In the genomic region with DNA sequence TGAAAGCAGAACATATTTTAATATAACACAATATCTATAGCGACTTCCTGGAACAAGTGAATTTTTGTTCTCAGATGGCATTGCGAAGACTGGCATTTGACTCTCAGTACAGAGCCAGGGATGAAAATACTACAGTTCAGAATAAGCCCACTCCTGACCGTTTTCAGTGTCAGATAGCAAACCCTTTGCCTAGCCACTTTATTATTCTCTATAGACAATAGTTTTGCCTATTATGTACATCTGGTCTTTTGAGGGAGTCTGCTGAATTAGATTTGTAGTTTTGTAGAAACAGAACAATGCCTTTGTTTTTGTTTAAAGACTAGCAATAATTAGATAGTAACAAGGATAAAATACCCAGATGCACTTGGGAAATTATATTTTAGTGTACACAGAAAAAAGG, we compare ENCODE assay signal across 18 cellular contexts. TPM values are rescaled to one million over a fixed set of nuclear protein-coding genes. Genes with fewer than 3 reads are reported as not detected.
DNase-seq lines count a peak whose midpoint lies in the region; ATAC-seq and TF ChIP-seq lines count a peak whose summit lies in the region.
"Had no signal": no experiment of that assay in that cellular context is flagged by ENCODE, and none has a peak within 500 bp of the region (broad histone marks: within the 10 kb centered on the region; RNA-seq: fewer than 3 reads in every experiment).

No MANE protein-coding gene starts in this region.

- H3K27me3 Mint-ChIP-seq in MCF 10A (ENCODE audit: insufficient read depth, unreplicated experiment) = no peaks in the 10 kb centered on the region
- H3K27me3 Mint-ChIP-seq in activated T-helper 17 cell treated with anti-CD3 and anti-CD28 coated beads, Interleukin-2, amount 50 U/mL, for 72 hours = peaks cover 2% of the 10 kb centered on the region
- H3K27me3 Mint-ChIP-seq: central memory CD8-positive, alpha-beta T cell had no signal

- H3K4me1 ChIP-seq in breast epithelium = peaks cover 0 to 16% of the 10 kb centered on the region in 2 donors
- H3K4me1 ChIP-seq in iPS-20b (ENCODE audit: insufficient read depth, low read length) = peaks cover 12% of the 10 kb centered on the region; the same call in 1 of the 2 replicates

- peaks cover 19% of the 10 kb centered on the region for H3K4me1 Mint-ChIP-seq in MCF 10A (ENCODE audit: insufficient read depth, unreplicated experiment)
- H3K4me1 Mint-ChIP-seq in activated T-helper 17 cell treated with anti-CD3 and anti-CD28 coated beads, Interleukin-2, amount 50 U/mL, for 72 hours = peaks cover 11% of the 10 kb centered on the region

- TF ChIP-seq CTCF in MCF 10A (IDR thresholded peaks at IDR 0.05; ENCODE audit: unreplicated experiment) (no peak), breast epithelium (IDR thresholded peaks at IDR 0.05) (no peak), brain microvascular endothelial cell (IDR thresholded peaks at IDR 0.05; ENCODE audit: low read depth, low read length, missing control alignments) (no peak)

- no peaks in the 10 kb centered on the region for H3K27me3 ChIP-seq in breast epithelium
- no peaks in the 10 kb centered on the region for H3K27me3 ChIP-seq in iPS-20b (ENCODE audit: insufficient read depth, low read length)
- no peaks in the 10 kb centered on the region for H3K27me3 ChIP-seq in brain microvascular endothelial cell (replicated peaks)
- H3K27me3 ChIP-seq: testis had no signal

- no peak for ATAC-seq in activated T-helper 17 cell treated with anti-CD3 and anti-CD28 coated beads, Interleukin-2, amount 50 U/mL, for 72 hours (replicated peaks)
- no peak for ATAC-seq in GM21360 (IDR thresholded peaks at IDR 0.05; ENCODE audit: unreplicated experiment)
- ATAC-seq: left ventricle myocardium superior, Right ventricle myocardium inferior had no signal

- TF ChIP-seq POLR2A in breast epithelium (IDR thresholded peaks at IDR 0.05) = no peak

- no peaks in the 10 kb centered on the region for H3K36me3 ChIP-seq in breast epithelium
- peaks cover 43% of the 10 kb centered on the region for H3K36me3 ChIP-seq in iPS-20b (ENCODE audit: insufficient read depth, low read depth, low read length)
- peaks cover 4% of the 10 kb centered on the region for H3K36me3 ChIP-seq in brain microvascular endothelial cell (replicated peaks)

- intact Hi-C loops in MCF 10A (cut with micrococcal nuclease) (no loop called here), breast epithelium (cut with DNase I; ENCODE audit: low total_unique reads) (no loop called here)

- H3K9me3 Mint-ChIP-seq in MCF 10A (ENCODE audit: unreplicated experiment) = no peaks in the 10 kb centered on the region
- H3K9me3 Mint-ChIP-seq in activated T-helper 17 cell treated with anti-CD3 and anti-CD28 coated beads, Interleukin-2, amount 50 U/mL, for 72 hours = no peaks in the 10 kb centered on the region
- H3K9me3 Mint-ChIP-seq: activated naive CD4-positive, alpha-beta T cell treated with anti-CD3 and anti-CD28 coated beads for 36 hours; central memory CD8-positive, alpha-beta T cell had no signal

- H3K9me3 ChIP-seq in breast epithelium (no peaks in the 10 kb centered on the region), iPS-20b (ENCODE audit: insufficient read depth, low read depth, low read length) (no peaks in the 10 kb centered on the region)
- H3K9me3 ChIP-seq: testis had no signal

- H3K4me3 ChIP-seq in breast epithelium (no peak overlapping the region), iPS-20b (ENCODE audit: low read length) (peak overlapping the region; percentile 98), brain microvascular endothelial cell (ENCODE audit: low read depth, low read length) (no peak overlapping the region)
- H3K4me3 ChIP-seq: testis had no signal

- CTCF ChIA-PET in MCF 10A (lab: Yijun Ruan, JAX) = interaction anchor here (0.6 kb wide), 1 partner anchor 999 kb away, joined by 3 read pairs; no protein-coding TSS in a partner anchor

- TSS peak; percentile 22 for BruUV-seq in MCF 10A (replicated peaks; lab: Mats Ljungman, UMichigan)

- DNase-seq in MCF 10A (ENCODE audit: unreplicated experiment) = no peak
- DNase-seq in breast epithelium (ENCODE audit: low spot score in 2 of 2) = no peak
- no peak for DNase-seq in brain microvascular endothelial cell
- DNase-seq in NCI-H187 treated with DMSO at 0.1 percent for 48 hours (lab: John Stamatoyannopoulos, UW) = no peak
- DNase-seq in stimulated activated CD4-positive, alpha-beta T cell treated with anti-CD3 and anti-CD28 coated beads, Interleukin-4, amount 100 ng/mL, for 1 hour = no peak
- DNase-seq: ACHN; activated naive CD4-positive, alpha-beta T cell treated with anti-CD3 and anti-CD28 coated beads for 36 hours; hippocampal formation; left ventricle myocardium superior; NCI-H146; NCI-H748 treated with DMSO at 0.1 percent for 48 hours; nucleus accumbens; testis had no signal

- no peak overlapping the region for H3K27ac Mint-ChIP-seq in MCF 10A (ENCODE audit: low read depth, unreplicated experiment)
- no peak overlapping the region for H3K27ac Mint-ChIP-seq in activated T-helper 17 cell treated with anti-CD3 and anti-CD28 coated beads, Interleukin-2, amount 50 U/mL, for 72 hours

- H3K4me3 Mint-ChIP-seq in MCF 10A (ENCODE audit: unreplicated experiment) = no peak overlapping the region
- H3K4me3 Mint-ChIP-seq in activated T-helper 17 cell treated with anti-CD3 and anti-CD28 coated beads, Interleukin-2, amount 50 U/mL, for 72 hours = peak overlapping the region; percentile 89

- H3K27ac ChIP-seq in breast epithelium = no peak overlapping the region
- H3K27ac ChIP-seq in iPS-20b (ENCODE audit: low read length) = no peak overlapping the region
- H3K27ac ChIP-seq in brain microvascular endothelial cell = no peak overlapping the region
- H3K27ac ChIP-seq: testis had no signal

- H3K36me3 Mint-ChIP-seq in MCF 10A (ENCODE audit: insufficient read depth, unreplicated experiment) = peaks cover 24% of the 10 kb centered on the region
- H3K36me3 Mint-ChIP-seq in activated T-helper 17 cell treated with anti-CD3 and anti-CD28 coated beads, Interleukin-2, amount 50 U/mL, for 72 hours (ENCODE audit: low read depth) = peaks cover 43% of the 10 kb centered on the region

- POLR2A ChIA-PET in MCF 10A (lab: Yijun Ruan, JAX) = interaction anchor here (0.6 to 0.9 kb wide), 2 partner anchors 38 to 79 kb away, joined by 3 to 4 read pairs; no protein-coding TSS in a partner anchor

- in situ Hi-C loops in brain microvascular endothelial cell (cut with HindIII; ENCODE audit: low pct_ligation_motif_present, low sequenced_read_pairs) = no loop called here

- H3K9ac ChIP-seq in iPS-20b (ENCODE audit: low read depth, low read length) = no peak overlapping the region

RNA-seq across cellular contexts. Expression of a gene that starts 2.3 kb away (rescaled TPM):
- total RNA-seq in MCF 10A (2022) (12.3 and 14.9 TPM in 2 replicates), breast epithelium (10 to 100 TPM; 13.0 to 22.0 (median 18.7) TPM)
- 10 to 100 TPM in 1 of 2 donors, 1 to 10 TPM in 1; 8.9 to 10.8 TPM for total RNA-seq in activated T-helper 17 cell treated with anti-CD3 and anti-CD28 coated beads, Interleukin-2, amount 50 U/mL, for 72 hours
